In genomic region chr16:28931801-28932225, GRCh38 we compare ENCODE assay signal across 14 cellular contexts. TPM values are rescaled to one million over a fixed set of nuclear protein-coding genes. Genes with fewer than 3 reads are reported as not detected.
DNase-seq lines count a peak whose midpoint lies in the region; ATAC-seq and TF ChIP-seq lines count a peak whose summit lies in the region.
"Had no signal": no experiment of that assay in that cellular context is flagged by ENCODE, and none has a peak within 500 bp of the region (broad histone marks: within the 10 kb centered on the region; RNA-seq: fewer than 3 reads in every experiment).

Gene CD19 (plus strand): TSS chr16:28931971. CDS start chr16:28932001, 30 bp downstream.

- peak within 1 kb of the TSS; percentile 5 for H3K23ac ChIP-seq in neuronal stem cell (ENCODE audit: low read depth, low read length, poor library complexity)

- H3K27ac Mint-ChIP-seq in activated T-helper 17 cell treated with anti-CD3 and anti-CD28 coated beads, Interleukin-2, amount 50 U/mL, for 72 hours = peak within 1 kb of the TSS; percentile 86

- no peaks in the 10 kb centered on the region for H3K27me3 ChIP-seq in neuronal stem cell (ENCODE audit: control insufficient read depth in 3 of 3, insufficient read depth in 3 of 3, low read depth in 1 of 3, low read length in 3 of 3)
- H3K27me3 ChIP-seq: MG63, SJSA1 had no signal

- peak within 1 kb of the TSS; percentile 96 for H2BK15ac ChIP-seq in neuronal stem cell (ENCODE audit: low read length)

- H3K4me1 Mint-ChIP-seq in activated T-helper 17 cell treated with anti-CD3 and anti-CD28 coated beads, Interleukin-2, amount 50 U/mL, for 72 hours = peaks cover 20% of the 10 kb centered on the region

- no peaks in the 10 kb centered on the region for H3K9me3 ChIP-seq in neuronal stem cell (replicated peaks in 1 of 2; ENCODE audit: control insufficient read depth in 2 of 2, insufficient read depth in 1 of 2, low read depth in 1 of 2, low read length in 2 of 2)
- H3K9me3 ChIP-seq: MG63, SJSA1 had no signal

- CTCF ChIA-PET in GM10248 (lab: Yijun Ruan, JAX) = interaction anchor here (1.3 to 12.7 kb wide), 6 partner anchors 8 to 69 kb away, joined by 3 to 139 read pairs (median 6); partner anchors contain the start of gene SH2B1

- no peaks in the 10 kb centered on the region for H3K36me3 Mint-ChIP-seq in activated T-helper 17 cell treated with anti-CD3 and anti-CD28 coated beads, Interleukin-2, amount 50 U/mL, for 72 hours (ENCODE audit: low read depth)

- peak within 1 kb of the TSS; percentile 85 for H2BK12ac ChIP-seq in neuronal stem cell (ENCODE audit: low read length)

- no peak within 1 kb of the TSS for H3K4ac ChIP-seq in neuronal stem cell (ENCODE audit: low read length)

- H2BK120ac ChIP-seq in neuronal stem cell (ENCODE audit: low read depth, low read length) = peak within 1 kb of the TSS; percentile 37

- WGBS in neuronal stem cell (ENCODE audit: extremely low coverage in 2 of 2, insufficient read length in 2 of 2, insufficient replicate concordance in 1 of 2), 2 donors = no CpG with 5 or more reads among the region's 10 CpGs

- DNase-seq in GM10248 (ENCODE audit: extremely low spot score) = peak; percentile 70
- peak; percentile 67 for DNase-seq in GM20000 (ENCODE audit: low spot score)
- DNase-seq in neuronal stem cell (ENCODE audit: low spot score) = no peak
- no peak for DNase-seq in SK-N-DZ (ENCODE audit: low spot score)
- DNase-seq in HPDE6-E6E7 (ENCODE audit: extremely low spot score) = no peak
- DNase-seq: amniotic stem cell, DMS79, MG63, NCI-H526 treated with DMSO at 0.1 percent for 48 hours, right cardiac atrium had no signal

- H3K27ac ChIP-seq in neuronal stem cell (replicated peaks; ENCODE audit: low read length) = peak within 1 kb of the TSS; percentile 87
- H3K27ac ChIP-seq: SJSA1 had no signal

- POLR2A ChIA-PET in GM10248 (lab: Yijun Ruan, JAX) = interaction anchor here (1.3 kb wide), 1 partner anchor 86 kb away, joined by 4 read pairs; the partner anchor contains the start of gene TUFM

- H3K4me2 ChIP-seq in neuronal stem cell (ENCODE audit: insufficient read depth, low read length, poor library complexity, severe bottlenecking) = no peak within 1 kb of the TSS

- no peaks in the 10 kb centered on the region for H3K36me3 ChIP-seq in neuronal stem cell (replicated peaks in 1 of 2; ENCODE audit: control insufficient read depth in 2 of 2, insufficient read depth in 2 of 2, low read length in 2 of 2)
- H3K36me3 ChIP-seq: MG63, SJSA1 had no signal

- no peak within 1 kb of the TSS for H3K14ac ChIP-seq in neuronal stem cell (ENCODE audit: low read length)

- no peaks in the 10 kb centered on the region for H3K9me3 Mint-ChIP-seq in activated T-helper 17 cell treated with anti-CD3 and anti-CD28 coated beads, Interleukin-2, amount 50 U/mL, for 72 hours

- peak within 1 kb of the TSS; percentile 87 for H4K91ac ChIP-seq in neuronal stem cell (ENCODE audit: low read depth, low read length, poor library complexity)

- H2AFZ ChIP-seq in neuronal stem cell (ENCODE audit: low read length) = peak within 1 kb of the TSS; percentile 91

- no peak within 1 kb of the TSS for H3K4me3 ChIP-seq in neuronal stem cell (ENCODE audit: low read length in 2 of 2)
- H3K4me3 ChIP-seq: MG63, SJSA1 had no signal

- peaks cover 4% of the 10 kb centered on the region in 2 donors for H3K4me1 ChIP-seq in neuronal stem cell (ENCODE audit: control insufficient read depth in 2 of 2, insufficient read depth in 1 of 2, low read depth in 1 of 2, low read length in 2 of 2)
- H3K4me1 ChIP-seq: SJSA1 had no signal

- H4K8ac ChIP-seq in neuronal stem cell (ENCODE audit: low read depth, low read length) = no peak within 1 kb of the TSS

- no peak for ATAC-seq in activated T-helper 17 cell treated with anti-CD3 and anti-CD28 coated beads, Interleukin-2, amount 50 U/mL, for 72 hours (replicated peaks)
- no peak for ATAC-seq in GM18873 (IDR thresholded peaks at IDR 0.05; ENCODE audit: low FRiP score, unreplicated experiment)
- ATAC-seq: HCT116, right cardiac atrium had no signal

- no peak within 1 kb of the TSS for H3K9ac ChIP-seq in neuronal stem cell (ENCODE audit: low read depth, low read length, poor library complexity)

- H2BK5ac ChIP-seq in neuronal stem cell (ENCODE audit: low read length) = peak within 1 kb of the TSS; percentile 33

- TF ChIP-seq CTCF in GM10248 (IDR thresholded peaks at IDR 0.05; ENCODE audit: control extremely low read depth, extremely low read depth, low read depth, missing control alignments) (no peak), GM20000 (IDR thresholded peaks at IDR 0.05; ENCODE audit: extremely low read depth, missing control alignments) (no peak)

- H2AK5ac ChIP-seq in neuronal stem cell (ENCODE audit: low read depth, low read length) = peak within 1 kb of the TSS; percentile 58

- H3K18ac ChIP-seq in neuronal stem cell (ENCODE audit: low read length) = peak within 1 kb of the TSS; percentile 76

- H3K4me3 Mint-ChIP-seq in activated T-helper 17 cell treated with anti-CD3 and anti-CD28 coated beads, Interleukin-2, amount 50 U/mL, for 72 hours = no peak within 1 kb of the TSS

- H3K27me3 Mint-ChIP-seq in activated T-helper 17 cell treated with anti-CD3 and anti-CD28 coated beads, Interleukin-2, amount 50 U/mL, for 72 hours = no peaks in the 10 kb centered on the region

- H3K79me1 ChIP-seq in neuronal stem cell (ENCODE audit: low read depth, low read length) = no peaks in the 10 kb centered on the region

RNA-seq across cellular contexts. Expression of gene CD19, which starts in this region (rescaled TPM):
- 1 to 10 TPM in 1 of 2 donors, not detected in 1; 2.1 TPM for total RNA-seq in activated T-helper 17 cell treated with anti-CD3 and anti-CD28 coated beads, Interleukin-2, amount 50 U/mL, for 72 hours
- 0.21 TPM for polyA plus RNA-seq in neuronal stem cell (2013, experiment 1 of 2)
- 0.14 TPM for polyA plus RNA-seq in neuronal stem cell (2013, experiment 2 of 2)
- polyA plus RNA-seq in SK-N-DZ (2014; cell fraction: cytosol; rRNA removed) = not detected in 2 replicates
- 0.12 and 0.32 TPM in 2 replicates for polyA plus RNA-seq in SK-N-DZ (2014; cell fraction: nucleus; rRNA removed)
- total RNA-seq: SJSA1 had no signal

Comparison
In these comparisons a context has a peak if more than half of its experiments do, and no peak if none do; other contexts are left out.
1. DNase-seq: peak in GM10248 (single experiment) and GM20000 (single experiment); none in neuronal stem cell (single experiment), SK-N-DZ (single experiment) and HPDE6-E6E7 (single experiment).